9 cellular contexts compared by ENCODE assay signal in the genomic region with DNA sequence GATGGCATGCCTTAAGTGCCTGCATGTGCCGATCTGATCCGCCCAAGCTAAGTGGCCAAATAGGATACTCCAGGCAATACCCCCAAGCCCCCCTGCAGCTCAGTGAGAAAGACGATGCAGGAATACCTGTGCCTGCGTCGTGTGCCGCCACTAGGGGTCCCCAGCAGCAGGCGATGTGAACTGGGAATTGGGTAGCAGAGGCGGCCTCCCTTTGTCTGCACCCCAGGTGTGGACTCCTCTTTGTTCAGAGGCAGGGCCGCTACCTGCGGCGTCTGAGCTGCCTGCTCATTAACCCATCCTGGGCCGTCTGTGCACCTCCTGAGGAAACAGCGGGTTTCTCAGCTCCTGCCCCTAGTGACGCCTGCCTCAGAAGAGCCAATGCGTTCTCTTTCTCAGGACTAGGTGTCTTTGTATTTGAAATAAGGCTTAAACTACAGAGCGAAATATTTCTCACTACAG. TPM values are rescaled to one million over a fixed set of nuclear protein-coding genes. Genes with fewer than 3 reads are reported as not detected.
DNase-seq lines count a peak whose midpoint lies in the region; ATAC-seq, FAIRE-seq and TF ChIP-seq lines count a peak whose summit lies in the region.
"Had no signal": no experiment of that assay in that cellular context is flagged by ENCODE, and none has a peak within 500 bp of the region (broad histone marks: within the 10 kb centered on the region; RNA-seq: fewer than 3 reads in every experiment).

No MANE protein-coding gene starts in this region.

- peaks cover 5 to 6% of the 10 kb centered on the region in 2 donors for H3K4me1 Mint-ChIP-seq in immature natural killer cell
- no peaks in the 10 kb centered on the region for H3K4me1 Mint-ChIP-seq in activated T-helper 17 cell treated with anti-CD3 and anti-CD28 coated beads, Interleukin-2, amount 50 U/mL, for 72 hours

- peaks cover 0 to 8% (median 6%) of the 10 kb centered on the region in 3 donors for H3K27me3 Mint-ChIP-seq in immature natural killer cell (ENCODE audit: low read depth in 3 of 3)
- H3K27me3 Mint-ChIP-seq in activated T-helper 17 cell treated with anti-CD3 and anti-CD28 coated beads, Interleukin-2, amount 50 U/mL, for 72 hours: peaks cover 23% of the 10 kb centered on the region

- POLR2A ChIA-PET in K562 (lab: Yijun Ruan, JAX): interaction anchor here (0.6 to 1.4 kb wide), 2 partner anchors 13 to 112 kb away, joined by 3 to 5 read pairs; no protein-coding TSS in a partner anchor

- no peaks in the 10 kb centered on the region for H3K9me1 ChIP-seq in K562 (ENCODE audit: control insufficient read depth, insufficient read depth, low read length)

- TF ChIP-seq POLR2A in K562 (conservative IDR thresholded peaks at IDR 0.05): no peak

- H3K27ac ChIP-seq in K562 (ENCODE audit: extremely low read depth, low read depth, low read length): no peak overlapping the region

- CTCF ChIA-PET in K562 (lab: Yijun Ruan, JAX; ENCODE audit: low intra/inter-chr PET ratio): no interaction called here

- no TSS peak for BruUV-seq in K562 (replicated peaks; lab: Mats Ljungman, UMichigan)

- TF ChIP-seq CTCF in K562 (IDR thresholded peaks at IDR 0.05 in 2 of 3, conservative IDR thresholded peaks at IDR 0.05 in 1 of 3; ENCODE audit: insufficient read depth in 2 of 3, low read depth in 1 of 3, low read length in 3 of 3): peak; percentile 67 to 75 (median 74)

- H3K79me2 ChIP-seq in K562 (ENCODE audit: control insufficient read depth, insufficient read depth, low read length): no peaks in the 10 kb centered on the region

- no peak overlapping the region for H3K9ac ChIP-seq in K562 (ENCODE audit: insufficient read depth in 1 of 2, low read depth in 2 of 2, low read length in 2 of 2)

- in situ Hi-C loops in K562 (cut with MboI): loop anchor here (10.0 kb wide), 1 partner anchor 215 kb away; no protein-coding TSS in a partner anchor

- no peaks in the 10 kb centered on the region for H3K9me3 Mint-ChIP-seq in immature natural killer cell
- H3K9me3 Mint-ChIP-seq in activated T-helper 17 cell treated with anti-CD3 and anti-CD28 coated beads, Interleukin-2, amount 50 U/mL, for 72 hours: no peaks in the 10 kb centered on the region

- peak; percentile 96 for ATAC-seq in K562
- ATAC-seq in activated T-helper 17 cell treated with anti-CD3 and anti-CD28 coated beads, Interleukin-2, amount 50 U/mL, for 72 hours (replicated peaks): no peak

- no peak overlapping the region for H3K4me3 ChIP-seq in K562

- H3K36me3 ChIP-seq in K562 (ENCODE audit: control insufficient read depth, insufficient read depth, low read length): no peaks in the 10 kb centered on the region

- peak; percentile 47 for DNase-seq in AG08396 (ENCODE audit: low spot score)
- peak; percentile 44 for DNase-seq in GM19238 (ENCODE audit: insufficient read length, low spot score)
- DNase-seq in NCI-H1092 treated with DMSO at 0.1 percent for 48 hours (lab: John Stamatoyannopoulos, UW): peak; percentile 91
- peak; percentile 16 for DNase-seq in SKM-1 treated with dmso at 0.1 percent for 144 hours (lab: John Stamatoyannopoulos, UW; ENCODE audit: unreplicated experiment)
- peak; percentile 38 to 54 (median 44) for DNase-seq in K562 (ENCODE audit: extremely low read depth in 1 of 4, low spot score in 3 of 4)
- peak; percentile 57 to 63 (median 60) for DNase-seq in immature natural killer cell
- DNase-seq in stimulated activated CD4-positive, alpha-beta T cell treated with anti-CD3 and anti-CD28 coated beads, Interleukin-1b, Interleukin-23, amount 100 ng/mL, for 48 hours: peak; percentile 17

- peaks cover 4% of the 10 kb centered on the region; the same call in 1 of the 2 replicates for H4K20me1 ChIP-seq in K562 (replicated peaks; ENCODE audit: control insufficient read depth, insufficient read depth, low read length)

- 13% methylated on average over 15 of the region's 16 CpGs for WGBS in K562 (ENCODE audit: insufficient coverage, low coverage, missing lambda C conversion rate)

- H3K36me3 Mint-ChIP-seq in immature natural killer cell: no peaks in the 10 kb centered on the region
- H3K36me3 Mint-ChIP-seq in activated T-helper 17 cell treated with anti-CD3 and anti-CD28 coated beads, Interleukin-2, amount 50 U/mL, for 72 hours (ENCODE audit: low read depth): no peaks in the 10 kb centered on the region

- H3K4me2 ChIP-seq in K562 (ENCODE audit: insufficient read depth, low read length): no peak overlapping the region

- H3K4me3 Mint-ChIP-seq in immature natural killer cell: no peak overlapping the region
- H3K4me3 Mint-ChIP-seq in activated T-helper 17 cell treated with anti-CD3 and anti-CD28 coated beads, Interleukin-2, amount 50 U/mL, for 72 hours: no peak overlapping the region

- peaks cover 10 to 14% of the 10 kb centered on the region in 2 experiments; a peak in 3 of 5 replicates for H3K27me3 ChIP-seq in K562 (ENCODE audit: control insufficient read depth in 2 of 2, insufficient read depth in 2 of 2, low read length in 2 of 2)

- H2AFZ ChIP-seq in K562 (ENCODE audit: low read depth, low read length): no peak overlapping the region

- peaks cover 0 to 6% of the 10 kb centered on the region in 2 experiments; a peak in 2 of 5 replicates for H3K4me1 ChIP-seq in K562 (replicated peaks in 1 of 2; ENCODE audit: control insufficient read depth in 2 of 2, insufficient read depth in 2 of 2, low read length in 2 of 2)

- peak; percentile 81 for FAIRE-seq in K562 (lab: Jason Lieb, UNC)

- no peak overlapping the region for H3K27ac Mint-ChIP-seq in immature natural killer cell
- no peak overlapping the region for H3K27ac Mint-ChIP-seq in activated T-helper 17 cell treated with anti-CD3 and anti-CD28 coated beads, Interleukin-2, amount 50 U/mL, for 72 hours

- H3K9me3 ChIP-seq in K562 (replicated peaks; ENCODE audit: control insufficient read depth, insufficient read depth, low read depth, low read length): no peaks in the 10 kb centered on the region

- intact Hi-C loops in K562 (cut with micrococcal nuclease): loop anchor here (2.0 kb wide), 1 partner anchor 219 kb away; no protein-coding TSS in a partner anchor

- TF ChIP-seq RAD21 in K562 (CRISPR knock-in tag; conservative IDR thresholded peaks at IDR 0.05 in 1 of 2, IDR thresholded peaks at IDR 0.05 in 1 of 2): peak; percentile 20 to 51; a peak in 2 of 4 replicates

- TF ChIP-seq EP300 in K562 (IDR thresholded peaks at IDR 0.05; ENCODE audit: low read length): no peak

TF ChIP-seq in K562, 482 proteins besides CTCF, POLR2A, EP300 and RAD21 (continues in another document):
- peak; percentile 55 for TF ChIP-seq CREM (IDR thresholded peaks at IDR 0.05; ENCODE audit: low read depth)
- TF ChIP-seq, protein P1, sequence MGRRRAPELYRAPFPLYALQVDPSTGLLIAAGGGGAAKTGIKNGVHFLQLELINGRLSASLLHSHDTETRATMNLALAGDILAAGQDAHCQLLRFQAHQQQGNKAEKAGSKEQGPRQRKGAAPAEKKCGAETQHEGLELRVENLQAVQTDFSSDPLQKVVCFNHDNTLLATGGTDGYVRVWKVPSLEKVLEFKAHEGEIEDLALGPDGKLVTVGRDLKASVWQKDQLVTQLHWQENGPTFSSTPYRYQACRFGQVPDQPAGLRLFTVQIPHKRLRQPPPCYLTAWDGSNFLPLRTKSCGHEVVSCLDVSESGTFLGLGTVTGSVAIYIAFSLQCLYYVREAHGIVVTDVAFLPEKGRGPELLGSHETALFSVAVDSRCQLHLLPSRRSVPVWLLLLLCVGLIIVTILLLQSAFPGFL (CRISPR knock-in tag; IDR thresholded peaks at IDR 0.05): no peak

RNA-seq across cellular contexts. Expression of a gene that starts 4.8 kb away (rescaled TPM):
- not detected in 2 replicates for total RNA-seq in K562 (2011; cell fraction: chromatin; rRNA removed; ENCODE audit: low replicate concordance)
- total RNA-seq in K562 (2011; cell fraction: nucleolus; rRNA removed): not detected in 2 replicates
- 1.5 TPM in 1 of 2 replicates, not detected in the other for total RNA-seq in K562 (2011; cell fraction: nucleoplasm; rRNA removed)
- total RNA-seq in K562 (2014; rRNA removed) (0.41 and 2.1 TPM in 2 replicates), K562 (2014; rRNA removed; fragmentation: Illumina TruSeq; extraction: Trizol) (0.29 and 0.33 TPM in 2 replicates), K562 (2015; rRNA removed; fragmentation: Illumina TruSeq; extraction: Trizol) (0.29 and 0.94 TPM in 2 replicates), K562 (2021) (0.38 and 0.44 TPM in 2 replicates)
- polyA plus RNA-seq in K562 (2011; rRNA removed) (4.3 TPM in 1 of 2 replicates, not detected in the other), K562 (2014; fragmentation: Illumina TruSeq; extraction: Trizol) (0.15 and 0.21 TPM in 2 replicates), K562 (2014; fragmentation: Nextera tagmentation; extraction: Ambion mirVana) (under 1 TPM; 0.13 to 0.32 TPM), K562 (2014; rRNA removed) (0.12 TPM in 1 of 2 replicates, not detected in the other), immature natural killer cell (10 to 100 TPM in 2 of 3 donors, 1 to 10 TPM in 1; 7.7 to 23.9 (median 14.6) TPM)
- polyA plus RNA-seq in K562 (2011; cell fraction: cytosol; rRNA removed): 2.4 TPM in 1 of 2 replicates, not detected in the other
- polyA plus RNA-seq in K562 (2011; cell fraction: nucleus; rRNA removed): 5.2 TPM in 1 of 2 replicates, not detected in the other
- polyA plus RNA-seq in K562 (2012): 0.18 and 0.26 TPM in 2 replicates
- 0.56 and 7.5 TPM in 2 replicates for polyA minus RNA-seq in K562 (2011; rRNA and poly(A)+ RNA removed)
- 4.1 TPM in 1 of 2 replicates, not detected in the other for polyA minus RNA-seq in K562 (2011; cell fraction: cytosol; rRNA and poly(A)+ RNA removed)
- polyA minus RNA-seq in K562 (2011; cell fraction: nucleus; rRNA and poly(A)+ RNA removed): 10.6 TPM in 1 of 2 replicates, not detected in the other
- total RNA-seq in activated T-helper 17 cell treated with anti-CD3 and anti-CD28 coated beads, Interleukin-2, amount 50 U/mL, for 72 hours: under 1 TPM in 1 of 2 donors, not detected in 1; 0.85 TPM

RNA-seq across cellular contexts. Expression of a gene that starts 43.4 kb away (rescaled TPM):
- 0.60 and 0.93 TPM in 2 replicates for total RNA-seq in K562 (2011; cell fraction: chromatin; rRNA removed; ENCODE audit: low replicate concordance)
- total RNA-seq in K562 (2011; cell fraction: nucleolus; rRNA removed): 1.0 and 1.7 TPM in 2 replicates
- total RNA-seq in K562 (2011; cell fraction: nucleoplasm; rRNA removed): 0.61 and 1.0 TPM in 2 replicates
- 1.0 and 1.5 TPM in 2 replicates for total RNA-seq in K562 (2014; rRNA removed)
- 1.6 and 1.7 TPM in 2 replicates for total RNA-seq in K562 (2014; rRNA removed; fragmentation: Illumina TruSeq; extraction: Trizol)
- total RNA-seq in K562 (2015; rRNA removed; fragmentation: Illumina TruSeq; extraction: Trizol): 1.2 and 1.5 TPM in 2 replicates
- 1.1 and 2.0 TPM in 2 replicates for total RNA-seq in K562 (2021)
- polyA plus RNA-seq in K562 (2011; rRNA removed): 0.89 and 68.1 TPM in 2 replicates
- 0.83 and 63.6 TPM in 2 replicates for polyA plus RNA-seq in K562 (2011; cell fraction: cytosol; rRNA removed)
- 0.55 and 23.6 TPM in 2 replicates for polyA plus RNA-seq in K562 (2011; cell fraction: nucleus; rRNA removed)
- 0.91 and 0.97 TPM in 2 replicates for polyA plus RNA-seq in K562 (2012)
- 0.75 and 1.1 TPM in 2 replicates for polyA plus RNA-seq in K562 (2014; fragmentation: Illumina TruSeq; extraction: Trizol)
- polyA plus RNA-seq in K562 (2014; fragmentation: Nextera tagmentation; extraction: Ambion mirVana): 1 to 10 TPM; 2.1 to 2.4 TPM
- polyA plus RNA-seq in K562 (2014; rRNA removed): 1.0 and 1.5 TPM in 2 replicates
- polyA minus RNA-seq in K562 (2011; rRNA and poly(A)+ RNA removed): 0.95 and 53.7 TPM in 2 replicates
- 22.5 TPM in 1 of 2 replicates, not detected in the other for polyA minus RNA-seq in K562 (2011; cell fraction: cytosol; rRNA and poly(A)+ RNA removed)
- polyA minus RNA-seq in K562 (2011; cell fraction: nucleus; rRNA and poly(A)+ RNA removed): 18.5 TPM in 1 of 2 replicates, not detected in the other
- 10 to 100 TPM in 2 of 3 donors, 1 to 10 TPM in 1; 4.3 to 60.4 (median 35.4) TPM for polyA plus RNA-seq in immature natural killer cell
- under 1 TPM in 1 of 2 donors, not detected in 1; 0.63 TPM for total RNA-seq in activated T-helper 17 cell treated with anti-CD3 and anti-CD28 coated beads, Interleukin-2, amount 50 U/mL, for 72 hours
- total RNA-seq: pulmonary artery endothelial cell had no signal

Comparison
In these comparisons a context has a peak if more than half of its experiments do, and no peak if none do; other contexts are left out.
1. DNase-seq: peak in every context shown above with its lines; median percentile 91 in NCI-H1092 treated with DMSO at 0.1 percent for 48 hours; 60 in immature natural killer cell; 47 in AG08396; 44 in GM19238; 44 in K562; 17 in stimulated activated CD4-positive, alpha-beta T cell treated with anti-CD3 and anti-CD28 coated beads, Interleukin-1b, Interleukin-23, amount 100 ng/mL, for 48 hours; 16 in SKM-1 treated with dmso at 0.1 percent for 144 hours.